21 cellular contexts compared by ENCODE assay signal in genomic region chr9:133974631-133975341, GRCh38. TPM values are rescaled to one million over a fixed set of nuclear protein-coding genes. Genes with fewer than 3 reads are reported as not detected.
DNase-seq lines count a peak whose midpoint lies in the region; ATAC-seq, FAIRE-seq and TF ChIP-seq lines count a peak whose summit lies in the region.
"Had no signal": no experiment of that assay in that cellular context is flagged by ENCODE, and none has a peak within 500 bp of the region (broad histone marks: within the 10 kb centered on the region; RNA-seq: fewer than 3 reads in every experiment).

No MANE protein-coding gene starts in this region.

- no peaks in the 10 kb centered on the region for H3K36me3 Mint-ChIP-seq in WTC11
- H3K36me3 Mint-ChIP-seq in activated T-helper 1 cell treated with anti-CD3 and anti-CD28 coated beads, Interleukin-12 subunit alpha, Interleukin-12 subunit beta, Interleukin-2, Interleukin-4 antibody, amounts not matched to agents 30 ng/mL and 10 ng/mL and 1 ng/mL, durations not matched to agents 14 hours and 24 hours and 36 hours (ENCODE audit: low read depth): no peaks in the 10 kb centered on the region
- H3K36me3 Mint-ChIP-seq: CD8-positive, alpha-beta memory T cell had no signal

- H3K4me1 Mint-ChIP-seq in WTC11: peaks cover 37% of the 10 kb centered on the region
- H3K4me1 Mint-ChIP-seq in activated T-helper 1 cell treated with anti-CD3 and anti-CD28 coated beads, Interleukin-12 subunit alpha, Interleukin-12 subunit beta, Interleukin-2, Interleukin-4 antibody, amounts not matched to agents 30 ng/mL and 10 ng/mL and 1 ng/mL, durations not matched to agents 14 hours and 24 hours and 36 hours (ENCODE audit: low read depth): no peaks in the 10 kb centered on the region
- H3K4me1 Mint-ChIP-seq: CD8-positive, alpha-beta memory T cell had no signal

- no peak overlapping the region for H3K9ac ChIP-seq in trophoblast cell (ENCODE audit: low read length)

- peak overlapping the region; percentile 63 for H3K18ac ChIP-seq in trophoblast cell (ENCODE audit: low read length)

- no peak overlapping the region for H3K23ac ChIP-seq in trophoblast cell (ENCODE audit: low read length)

- peaks cover 20 to 22% of the 10 kb centered on the region in 2 experiments for H3K36me3 ChIP-seq in trophoblast cell (ENCODE audit: control insufficient read depth in 1 of 2, insufficient read depth in 2 of 2, low read length in 2 of 2)
- H3K36me3 ChIP-seq: upper lobe of left lung had no signal

- H4K91ac ChIP-seq in trophoblast cell (ENCODE audit: low read depth, low read length): no peak overlapping the region

- no peak overlapping the region for H3K4me3 Mint-ChIP-seq in WTC11
- no peak overlapping the region for H3K4me3 Mint-ChIP-seq in activated T-helper 1 cell treated with anti-CD3 and anti-CD28 coated beads, Interleukin-12 subunit alpha, Interleukin-12 subunit beta, Interleukin-2, Interleukin-4 antibody, amounts not matched to agents 30 ng/mL and 10 ng/mL and 1 ng/mL, durations not matched to agents 14 hours and 24 hours and 36 hours
- H3K4me3 Mint-ChIP-seq: CD8-positive, alpha-beta memory T cell; dendritic cell treated with granulocyte-macrophage colony-stimulating factor and Interleukin-4, amounts not matched to agents 40 ng/mL and 50 ng/mL, for 4 days; nephron progenitor cell had no signal

- TF ChIP-seq POLR2A in GM12891 (IDR thresholded peaks at IDR 0.05; ENCODE audit: low read depth, low read length): no peak

- no peak overlapping the region for H3K4me2 ChIP-seq in trophoblast cell (ENCODE audit: low read length)

- no peak overlapping the region for H4K12ac ChIP-seq in trophoblast cell (ENCODE audit: low read depth, low read length)

- H3K27me3 Mint-ChIP-seq in WTC11 (ENCODE audit: low read depth): no peaks in the 10 kb centered on the region
- H3K27me3 Mint-ChIP-seq in activated T-helper 1 cell treated with anti-CD3 and anti-CD28 coated beads, Interleukin-12 subunit alpha, Interleukin-12 subunit beta, Interleukin-2, Interleukin-4 antibody, amounts not matched to agents 30 ng/mL and 10 ng/mL and 1 ng/mL, durations not matched to agents 14 hours and 24 hours and 36 hours (ENCODE audit: insufficient read depth): peaks cover 2% of the 10 kb centered on the region
- H3K27me3 Mint-ChIP-seq: CD8-positive, alpha-beta memory T cell had no signal

- peaks cover 84% of the 10 kb centered on the region for H3K79me2 ChIP-seq in trophoblast cell (ENCODE audit: control insufficient read depth, insufficient read depth, low read length, poor library complexity)

- no peak overlapping the region for H4K8ac ChIP-seq in trophoblast cell (ENCODE audit: low read depth, low read length)

- TF ChIP-seq CTCF in WTC11 (IDR thresholded peaks at IDR 0.05): no peak
- TF ChIP-seq CTCF in GM10266 (IDR thresholded peaks at IDR 0.05; ENCODE audit: control insufficient read depth, insufficient read depth, low read depth, missing control alignments): no peak

- ATAC-seq in WTC11 (no peak), left lobe of liver (peak; percentile 56)
- ATAC-seq: psoas muscle had no signal

- no peak for DNase-seq in GM12891 (ENCODE audit: insufficient read length, low spot score)
- no peak for DNase-seq in WTC11 (ENCODE audit: low spot score)
- DNase-seq in left lobe of liver (ENCODE audit: low spot score): peak; percentile 70
- no peak for DNase-seq in trophoblast cell
- no peak for DNase-seq in NCI-H446 treated with DMSO at 0.1 percent for 48 hours (lab: John Stamatoyannopoulos, UW)
- no peak for DNase-seq in activated T-helper 1 cell treated with anti-CD3 and anti-CD28 coated beads, Interleukin-12 subunit alpha, Interleukin-12 subunit beta, Interleukin-2, Interleukin-4 antibody, amounts not matched to agents 30 ng/mL and 10 ng/mL and 1 ng/mL, durations not matched to agents 14 hours and 24 hours and 36 hours (ENCODE audit: low spot score)
- DNase-seq in NCI-H146 (lab: John Stamatoyannopoulos, UW): no peak
- no peak for DNase-seq in GM10266 (ENCODE audit: extremely low spot score)
- DNase-seq: activated CD4-positive, alpha-beta T cell treated with anti-CD3 and anti-CD28 coated beads for 48 hours; hippocampal formation; islet precursor cell; Kasumi-1; NCI-H1417 treated with DMSO at 0.1 percent for 48 hours; NCI-H524 treated with DMSO at 0.1 percent for 48 hours; stimulated activated CD4-positive, alpha-beta T cell treated with anti-CD3 and anti-CD28 coated beads, Interleukin-4, amount 100 ng/mL, for 24 hours; upper lobe of left lung had no signal

- no peaks in the 10 kb centered on the region for H3K27me3 ChIP-seq in trophoblast cell (ENCODE audit: insufficient read depth, low read length)
- H3K27me3 ChIP-seq: upper lobe of left lung had no signal

- H2BK120ac ChIP-seq in trophoblast cell (ENCODE audit: insufficient read depth, low read length, poor library complexity): no peak overlapping the region

- intact Hi-C loops in activated T-helper 1 cell treated with anti-CD3 and anti-CD28 coated beads, Interleukin-12 subunit alpha, Interleukin-12 subunit beta, Interleukin-2, Interleukin-4 antibody, amounts not matched to agents 30 ng/mL and 10 ng/mL and 1 ng/mL, durations not matched to agents 14 hours and 24 hours and 36 hours (cut with micrococcal nuclease): no loop called here

- peaks cover 64 to 77% of the 10 kb centered on the region in 2 experiments for H3K4me1 ChIP-seq in trophoblast cell (ENCODE audit: control insufficient read depth in 1 of 2, insufficient read depth in 2 of 2, low read length in 2 of 2)

- WGBS in trophoblast cell (ENCODE audit: extremely low coverage, insufficient coverage, insufficient read length): no CpG with 5 or more reads among the region's 20 CpGs

- H3K27ac ChIP-seq in trophoblast cell (ENCODE audit: low read depth, low read length): no peak overlapping the region
- H3K27ac ChIP-seq: psoas muscle, upper lobe of left lung had no signal

- POLR2A ChIA-PET in WTC11 (lab: Charles Lee): no interaction called here

- H3K4ac ChIP-seq in trophoblast cell (ENCODE audit: low read depth, low read length): peak overlapping the region; percentile 97

- H3K79me1 ChIP-seq in trophoblast cell (ENCODE audit: low read length): peaks cover 2% of the 10 kb centered on the region

- H3K9me3 ChIP-seq in trophoblast cell (ENCODE audit: insufficient read depth, low read depth, low read length): peaks cover 3% of the 10 kb centered on the region
- H3K9me3 ChIP-seq: psoas muscle, upper lobe of left lung had no signal

- no peak overlapping the region for H3K14ac ChIP-seq in trophoblast cell (ENCODE audit: low read length)

- no peak overlapping the region for H2AFZ ChIP-seq in trophoblast cell (ENCODE audit: insufficient read depth, low read length, poor library complexity)

- no peak overlapping the region for H2BK5ac ChIP-seq in trophoblast cell (ENCODE audit: low read depth, low read length, poor library complexity)

- peak; percentile 20 for FAIRE-seq in GM12891 (lab: Jason Lieb, UNC)
- FAIRE-seq: HTR-8/SVneo had no signal

- H3K9me3 Mint-ChIP-seq in WTC11: no peaks in the 10 kb centered on the region
- H3K9me3 Mint-ChIP-seq in activated T-helper 1 cell treated with anti-CD3 and anti-CD28 coated beads, Interleukin-12 subunit alpha, Interleukin-12 subunit beta, Interleukin-2, Interleukin-4 antibody, amounts not matched to agents 30 ng/mL and 10 ng/mL and 1 ng/mL, durations not matched to agents 14 hours and 24 hours and 36 hours: no peaks in the 10 kb centered on the region
- H3K9me3 Mint-ChIP-seq: CD8-positive, alpha-beta memory T cell; dendritic cell treated with granulocyte-macrophage colony-stimulating factor and Interleukin-4, amounts not matched to agents 40 ng/mL and 50 ng/mL, for 4 days; nephron progenitor cell had no signal

- H2AK5ac ChIP-seq in trophoblast cell (ENCODE audit: low read length): no peak overlapping the region

- peak overlapping the region; percentile 45; the same call in 1 of the 2 replicates for H3K27ac Mint-ChIP-seq in WTC11
- H3K27ac Mint-ChIP-seq in activated T-helper 1 cell treated with anti-CD3 and anti-CD28 coated beads, Interleukin-12 subunit alpha, Interleukin-12 subunit beta, Interleukin-2, Interleukin-4 antibody, amounts not matched to agents 30 ng/mL and 10 ng/mL and 1 ng/mL, durations not matched to agents 14 hours and 24 hours and 36 hours: no peak overlapping the region
- H3K27ac Mint-ChIP-seq: CD8-positive, alpha-beta memory T cell; dendritic cell treated with granulocyte-macrophage colony-stimulating factor and Interleukin-4, amounts not matched to agents 40 ng/mL and 50 ng/mL, for 4 days; nephron progenitor cell had no signal

- H2BK12ac ChIP-seq in trophoblast cell (ENCODE audit: low read length): no peak overlapping the region

- no peak overlapping the region for H3K4me3 ChIP-seq in trophoblast cell (ENCODE audit: low read depth, low read length)
- H3K4me3 ChIP-seq: psoas muscle, upper lobe of left lung had no signal

- CTCF ChIA-PET in WTC11 (lab: Charles Lee): no interaction called here

TF ChIP-seq in GM12891, 5 proteins besides CTCF, POLR2A, EP300 and RAD21:
- no peak for TF ChIP-seq PAX5 (IDR thresholded peaks at IDR 0.05; ENCODE audit: insufficient read depth, low read length, severe bottlenecking)
- TF ChIP-seq POU2F2 (IDR thresholded peaks at IDR 0.05; ENCODE audit: low read depth, low read length): no peak
- TF ChIP-seq POLR2AphosphoS5 (IDR thresholded peaks at IDR 0.05; ENCODE audit: low read depth, low read length): no peak
- no peak for TF ChIP-seq TAF1 (IDR thresholded peaks at IDR 0.05; ENCODE audit: low read depth, low read length)

TF ChIP-seq in WTC11, 78 proteins besides CTCF, POLR2A, EP300 and RAD21 (continues in another document):
- TF ChIP-seq KAT7 (CRISPR knock-in tag; IDR thresholded peaks at IDR 0.05; ENCODE audit: borderline replicate concordance): no peak

RNA-seq across cellular contexts. Expression of gene VAV2, which starts 17.3 kb away (rescaled TPM):
- 25.3 TPM for polyA plus RNA-seq in GM12891 (2012; ENCODE audit: low read depth, missing spikeins)
- total RNA-seq in WTC11 (2021) (31.1 to 39.7 TPM (median 34.9 TPM) in 3 replicates), left lobe of liver (34.8 TPM)
- polyA plus RNA-seq in trophoblast cell (2013): 54.6 and 55.9 TPM in 2 replicates
- total RNA-seq in activated T-helper 1 cell treated with anti-CD3 and anti-CD28 coated beads, Interleukin-12 subunit alpha, Interleukin-12 subunit beta, Interleukin-2, Interleukin-4 antibody, amounts not matched to agents 30 ng/mL and 10 ng/mL and 1 ng/mL, durations not matched to agents 14 hours and 24 hours and 36 hours: 5.4 and 5.8 TPM in 2 replicates

RNA-seq across cellular contexts. Expression of gene BRD3OS, which starts 50.5 kb away (rescaled TPM):
- polyA plus RNA-seq in GM12891 (2012; ENCODE audit: low read depth, missing spikeins): 6.2 TPM
- total RNA-seq in WTC11 (2021): 16.2 to 16.9 TPM (median 16.6 TPM) in 3 replicates
- 7.6 TPM for total RNA-seq in left lobe of liver
- 7.4 and 8.4 TPM in 2 replicates for polyA plus RNA-seq in trophoblast cell (2013)
- 12.3 and 14.5 TPM in 2 replicates for total RNA-seq in activated T-helper 1 cell treated with anti-CD3 and anti-CD28 coated beads, Interleukin-12 subunit alpha, Interleukin-12 subunit beta, Interleukin-2, Interleukin-4 antibody, amounts not matched to agents 30 ng/mL and 10 ng/mL and 1 ng/mL, durations not matched to agents 14 hours and 24 hours and 36 hours
